ENCODE assay signal across 8 cellular contexts in genomic region chr4:93791570-93792195, GRCh38. TPM values are rescaled to one million over a fixed set of nuclear protein-coding genes. Genes with fewer than 3 reads are reported as not detected.
DNase-seq lines count a peak whose midpoint lies in the region; ATAC-seq, FAIRE-seq and TF ChIP-seq lines count a peak whose summit lies in the region.

No MANE protein-coding gene starts in this region.

- no peak overlapping the region for H3K4me3 ChIP-seq in mucosa of descending colon

- no peak overlapping the region for H3K27ac Mint-ChIP-seq in natural killer cell
- no peak overlapping the region for H3K27ac Mint-ChIP-seq in natural killer cell treated with Interleukin-12 subunit alpha and Interleukin-12 subunit beta and Interleukin-15 and Interleukin-18, amount 100 ng/mL, for 72 hours
- no peak overlapping the region for H3K27ac Mint-ChIP-seq in endothelial cell (ENCODE audit: unreplicated experiment)

- intact Hi-C loops in natural killer cell (cut with micrococcal nuclease) (loop anchor here (10.0 kb wide), 1 partner anchor 603 kb away; no protein-coding TSS in a partner anchor), mucosa of descending colon (cut with DNase I, micrococcal nuclease) (loop anchor here in 1 of 2 donors (10.0 kb wide), 1 partner anchor 333 kb away; no protein-coding TSS in a partner anchor)

- peaks cover 0 to 3% of the 10 kb centered on the region in 2 donors for H3K9me3 Mint-ChIP-seq in natural killer cell
- H3K9me3 Mint-ChIP-seq in natural killer cell treated with Interleukin-12 subunit alpha and Interleukin-12 subunit beta and Interleukin-15 and Interleukin-18, amount 100 ng/mL, for 72 hours = no peaks in the 10 kb centered on the region
- H3K9me3 Mint-ChIP-seq in endothelial cell (ENCODE audit: unreplicated experiment) = no peaks in the 10 kb centered on the region

- H3K36me3 ChIP-seq in mucosa of descending colon (ENCODE audit: low read depth) = no peaks in the 10 kb centered on the region

- DNase-seq in natural killer cell = no peak
- no peak for DNase-seq in natural killer cell treated with Interleukin-12 subunit alpha and Interleukin-12 subunit beta and Interleukin-15 and Interleukin-18, amount 100 ng/mL, for 72 hours (ENCODE audit: low spot score)
- DNase-seq in H54 (ENCODE audit: insufficient read length, low spot score) = peak; percentile 5
- peak; percentile 85 to 87 for DNase-seq in Kasumi-1 (lab: John Stamatoyannopoulos, UW)
- peak; percentile 70 for DNase-seq in SK-MEL-5 (ENCODE audit: low read depth, low spot score)
- DNase-seq in endothelial cell (ENCODE audit: low spot score) = peak; percentile 69
- peak in 2 of 3 donors; percentile 36 to 73 for DNase-seq in mucosa of descending colon
- DNase-seq in effector CD4-positive, alpha-beta T cell = no peak

- TF ChIP-seq POLR2A in H54 (IDR thresholded peaks at IDR 0.05; ENCODE audit: low read depth, low read length) = no peak

- H3K4me1 Mint-ChIP-seq in natural killer cell (no peaks in the 10 kb centered on the region), endothelial cell (ENCODE audit: unreplicated experiment) (no peaks in the 10 kb centered on the region)
- H3K4me1 Mint-ChIP-seq in natural killer cell treated with Interleukin-12 subunit alpha and Interleukin-12 subunit beta and Interleukin-15 and Interleukin-18, amount 100 ng/mL, for 72 hours (ENCODE audit: low read depth in 2 of 2) = no peaks in the 10 kb centered on the region

- H3K9me3 ChIP-seq in mucosa of descending colon = no peaks in the 10 kb centered on the region

- no peaks in the 10 kb centered on the region for H3K27me3 Mint-ChIP-seq in natural killer cell (ENCODE audit: low read depth in 2 of 2)
- H3K27me3 Mint-ChIP-seq in natural killer cell treated with Interleukin-12 subunit alpha and Interleukin-12 subunit beta and Interleukin-15 and Interleukin-18, amount 100 ng/mL, for 72 hours = no peaks in the 10 kb centered on the region
- H3K27me3 Mint-ChIP-seq in endothelial cell (ENCODE audit: unreplicated experiment) = peaks cover 2% of the 10 kb centered on the region

- TF ChIP-seq CTCF in natural killer cell (IDR thresholded peaks at IDR 0.05) = peak; percentile 26
- TF ChIP-seq CTCF in endothelial cell (IDR thresholded peaks at IDR 0.05; ENCODE audit: unreplicated experiment) = peak; percentile 92
- TF ChIP-seq CTCF in mucosa of descending colon (IDR thresholded peaks at IDR 0.05) = peak; percentile 34

- no peaks in the 10 kb centered on the region for H3K36me3 Mint-ChIP-seq in natural killer cell
- H3K36me3 Mint-ChIP-seq in natural killer cell treated with Interleukin-12 subunit alpha and Interleukin-12 subunit beta and Interleukin-15 and Interleukin-18, amount 100 ng/mL, for 72 hours = no peaks in the 10 kb centered on the region
- H3K36me3 Mint-ChIP-seq in endothelial cell (ENCODE audit: low read depth, unreplicated experiment) = no peaks in the 10 kb centered on the region

- H3K4me1 ChIP-seq in mucosa of descending colon (ENCODE audit: low read depth) = no peaks in the 10 kb centered on the region

- no peak for FAIRE-seq in H54 (lab: Jason Lieb, UNC)

- in situ Hi-C loops in SK-MEL-5 (cut with HindIII; ENCODE audit: low pct_unique_long_range_greater_than_20kb, low sequenced_read_pairs) = no loop called here

- H3K4me3 Mint-ChIP-seq in natural killer cell (no peak overlapping the region), endothelial cell (ENCODE audit: unreplicated experiment) (no peak overlapping the region)
- H3K4me3 Mint-ChIP-seq in natural killer cell treated with Interleukin-12 subunit alpha and Interleukin-12 subunit beta and Interleukin-15 and Interleukin-18, amount 100 ng/mL, for 72 hours = no peak overlapping the region

- ATAC-seq in natural killer cell (no peak), mucosa of descending colon (peak; percentile 90)
- no peak for ATAC-seq in natural killer cell treated with Interleukin-12 subunit alpha and Interleukin-12 subunit beta and Interleukin-15 and Interleukin-18, amount 100 ng/mL, for 72 hours

RNA-seq across cellular contexts. Expression of gene ATOH1, which starts 36.9 kb away (rescaled TPM):
- not detected for total RNA-seq in natural killer cell
- total RNA-seq in natural killer cell treated with Interleukin-12 subunit alpha and Interleukin-12 subunit beta and Interleukin-15 and Interleukin-18, amount 100 ng/mL, for 72 hours = not detected
- total RNA-seq in SK-MEL-5 (2014; rRNA removed; shearing (Covaris generic)) = not detected in 2 replicates
- not detected in 2 replicates for polyA plus RNA-seq in SK-MEL-5 (2015; cell fraction: cytosol; rRNA removed)
- polyA plus RNA-seq in SK-MEL-5 (2015; cell fraction: nucleus; rRNA removed) = not detected in 2 replicates
- total RNA-seq in endothelial cell (ENCODE audit: unreplicated experiment) = not detected
- total RNA-seq in mucosa of descending colon = 10 to 100 TPM; 14.0 to 75.1 (median 43.9) TPM

Comparison
In these comparisons a context has a peak if more than half of its experiments do, and no peak if none do; other contexts are left out.
1. DNase-seq: peak in H54 (single experiment), Kasumi-1 (2 of 2), SK-MEL-5 (single experiment), endothelial cell (single experiment) and mucosa of descending colon (2 of 3); none in natural killer cell (single experiment), natural killer cell treated with Interleukin-12 subunit alpha and Interleukin-12 subunit beta and Interleukin-15 and Interleukin-18, amount 100 ng/mL, for 72 hours (single experiment) and effector CD4-positive, alpha-beta T cell (single experiment).
2. CTCF ChIP-seq: peak in every context shown above with its lines; median percentile 92 in endothelial cell; 34 in mucosa of descending colon; 26 in natural killer cell.
3. RNA of gene ATOH1, which starts 36.9 kb away (total RNA-seq): 14.0 to 75.1 TPM in mucosa of descending colon; not detected in natural killer cell, not detected in natural killer cell treated with Interleukin-12 subunit alpha and Interleukin-12 subunit beta and Interleukin-15 and Interleukin-18, amount 100 ng/mL, for 72 hours, not detected in SK-MEL-5 and not detected in endothelial cell (single experiment); every median in the first group is over 10 times any median in the second.